17 cellular contexts compared by ENCODE assay signal in the genomic region with DNA sequence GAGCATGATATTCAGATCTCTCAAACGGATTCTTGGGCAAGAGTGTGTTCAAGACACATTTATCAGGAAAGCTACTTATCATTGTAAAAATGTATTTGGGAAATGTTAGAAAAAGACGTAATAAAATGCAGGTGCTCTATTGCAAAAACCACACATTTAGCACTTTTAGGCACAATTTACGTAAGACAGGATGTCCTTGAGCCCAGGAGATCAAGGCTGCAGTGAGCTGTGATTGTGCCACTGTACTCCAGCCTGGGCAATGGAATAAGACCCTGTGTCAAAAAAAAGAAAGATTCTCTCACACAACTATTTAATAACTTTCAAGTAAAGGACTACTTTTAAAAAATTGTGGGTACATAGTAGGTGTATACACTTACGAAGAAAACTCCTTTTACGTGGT.
"Had no signal": no experiment of that assay in that cellular context is flagged by ENCODE, and none has a peak within 500 bp of the region (broad histone marks: within the 10 kb centered on the region; RNA-seq: fewer than 3 reads in every experiment).

No MANE protein-coding gene starts in this region.

- H3K9me3 ChIP-seq: lower lobe of right lung had no signal

- H3K4me3 ChIP-seq: lower lobe of right lung, skin epidermis had no signal

- ATAC-seq: activated CD4-positive, CD25-positive, alpha-beta regulatory T cell treated with anti-CD3 and anti-CD28 coated beads, Interleukin-2, amount 50 U/mL, for 24 hours; left cardiac atrium; lower lobe of right lung; stimulated activated naive B cell treated with anti-CD40 and anti-IgM and Interleukin-4, amounts not matched to agents 10 μg/mL and 1 μg/mL and 100 μg/mL, for 72 hours had no signal

- H3K27ac ChIP-seq: lower lobe of right lung had no signal

- DNase-seq: activated CD4-positive, alpha-beta memory T cell treated with anti-CD3 and anti-CD28 coated beads, Interleukin-2, amount 10 ng/mL, durations not matched to agents 7 days and 5 days; activated CD8-positive, alpha-beta memory T cell treated with anti-CD3 and anti-CD28 coated beads, Interleukin-2, amount 50 U/mL, for 4 hours; activated gamma-delta T cell treated with Interleukin-2 at 50 U/mL for 16 hours; activated naive CD8-positive, alpha-beta T cell treated with anti-CD3 and anti-CD28 coated beads, Interleukin-2, amount 10 ng/mL, durations not matched to agents 7 days and 5 days; activated T-cell treated with anti-CD3 and anti-CD28 coated beads, Interleukin-2, amount 50 U/mL, for 48 hours; cerebellar nuclear complex; effector CD8-positive, alpha-beta T cell; foreskin fibroblast; left cardiac atrium; lower lobe of right lung; stimulated activated CD4-positive, alpha-beta T cell treated with anti-CD3 and anti-CD28 coated beads, Interleukin-15, amount 100 ng/mL, for 24 hours; stimulated activated CD4-positive, alpha-beta T cell treated with anti-CD3 and anti-CD28 coated beads, Interleukin-4, amount 100 ng/mL, for 1 hour; stimulated activated naive B cell treated with anti-CD40 and anti-IgM and Interleukin-4, amounts not matched to agents 10 μg/mL and 1 μg/mL and 100 μg/mL, for 72 hours; substantia nigra; SW 1271 had no signal
